In the genomic region with DNA sequence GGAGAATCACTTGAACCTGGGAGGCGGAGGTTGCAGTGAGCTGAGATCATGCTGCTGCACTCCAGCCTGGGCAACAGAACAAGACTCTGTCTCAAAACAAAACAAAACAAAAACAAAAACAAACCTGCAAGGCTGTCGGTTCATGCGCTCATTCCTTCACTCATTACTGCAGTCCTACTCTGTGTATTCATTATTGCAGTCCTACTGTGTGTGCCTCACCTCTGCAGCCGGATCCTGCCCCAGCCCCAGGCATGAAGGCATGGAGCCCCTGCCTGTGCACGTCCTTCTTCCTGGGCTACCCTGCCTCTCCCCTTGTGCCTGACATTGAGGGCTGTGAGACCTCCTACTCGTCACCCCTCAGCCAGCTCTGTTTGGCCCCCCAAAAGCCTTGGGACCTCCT, we compare ENCODE assay signal across 8 cellular contexts. TPM values are rescaled to one million over a fixed set of nuclear protein-coding genes. Genes with fewer than 3 reads are reported as not detected.
"Had no signal": no experiment of that assay in that cellular context is flagged by ENCODE, and none has a peak within 500 bp of the region (broad histone marks: within the 10 kb centered on the region; RNA-seq: fewer than 3 reads in every experiment).

No MANE protein-coding gene starts in this region.

- H3K27me3 ChIP-seq: brain microvascular endothelial cell, cardiac muscle cell, MG63 had no signal

- H3K4me3 ChIP-seq: cardiac muscle cell, MG63 had no signal

- H3K36me3 ChIP-seq: brain microvascular endothelial cell, cardiac muscle cell, MG63 had no signal

- H3K9me3 ChIP-seq: MG63 had no signal

- H3K27ac ChIP-seq: brain microvascular endothelial cell, cardiac muscle cell had no signal

RNA-seq across cellular contexts. Expression of gene TMEM235, which starts 57.6 kb away (rescaled TPM):
- total RNA-seq: activated CD8-positive, alpha-beta T cell treated with anti-CD3 and anti-CD28 coated beads, Interleukin-2, amount 10 ng/mL, durations not matched to agents 7 days and 5 days; activated naive CD4-positive, alpha-beta T cell treated with anti-CD3 and anti-CD28 coated beads for 36 hours; activated naive CD8-positive, alpha-beta T cell treated with anti-CD3 and anti-CD28 coated beads for 36 hours; PC-3; SK-MEL-5 had no signal
